ENCODE assay signal across 8 cellular contexts in genomic region chr12:45728625-45729232, GRCh38. TPM values are rescaled to one million over a fixed set of nuclear protein-coding genes. Genes with fewer than 3 reads are reported as not detected.
DNase-seq lines count a peak whose midpoint lies in the region; ATAC-seq and TF ChIP-seq lines count a peak whose summit lies in the region.

No MANE protein-coding gene starts in this region.

- TF ChIP-seq CTCF in NB4 (IDR thresholded peaks at IDR 0.05; ENCODE audit: low read depth, low read length) (peak; percentile 72), omental fat pad (IDR thresholded peaks at IDR 0.05) (peak in 2 of 3 donors; percentile 60 to 90), testis (IDR thresholded peaks at IDR 0.05) (peak; percentile 84 to 96 (median 94))

- H3K36me3 Mint-ChIP-seq in activated naive CD4-positive, alpha-beta T cell treated with anti-CD3 and anti-CD28 coated beads, Interleukin-2, amount 50 U/mL, for 24 hours: peaks cover 6% of the 10 kb centered on the region

- intact Hi-C loops in testis (cut with DNase I; ENCODE audit: low total_unique reads): no loop called here

- no peaks in the 10 kb centered on the region for H3K27me3 ChIP-seq in testis

- peak; percentile 52 for ATAC-seq in HG02588 (IDR thresholded peaks at IDR 0.05; ENCODE audit: unreplicated experiment)
- ATAC-seq in omental fat pad (ENCODE audit: low FRiP score): peak; percentile 84

- DNase-seq in NB4 (ENCODE audit: low read depth) (peak; percentile 99), SK-N-DZ (ENCODE audit: low spot score) (peak; percentile 96), glomerular visceral epithelial cell (ENCODE audit: extremely low spot score) (peak; percentile 96), omental fat pad (ENCODE audit: low spot score) (peak; percentile 77), testis (peak; percentile 97)

- H3K27me3 Mint-ChIP-seq in activated naive CD4-positive, alpha-beta T cell treated with anti-CD3 and anti-CD28 coated beads, Interleukin-2, amount 50 U/mL, for 24 hours: no peaks in the 10 kb centered on the region

- TF ChIP-seq POLR2A in GM10847 (IDR thresholded peaks at IDR 0.05; ENCODE audit: extremely low read depth, insufficient read length): peak; percentile 71
- TF ChIP-seq POLR2A in NB4 (IDR thresholded peaks at IDR 0.05; ENCODE audit: extremely low read depth, insufficient read length): peak; percentile 96
- peak; percentile 72 for TF ChIP-seq POLR2A in testis (IDR thresholded peaks at IDR 0.05)

- H3K9me3 ChIP-seq in testis: no peaks in the 10 kb centered on the region

- H3K27ac ChIP-seq in testis: peak overlapping the region; percentile 100

- H3K4me3 ChIP-seq in NB4 (ENCODE audit: low read depth, low read length) (peak overlapping the region; percentile 83), testis (peak overlapping the region; percentile 88 to 95)

- H3K9me3 Mint-ChIP-seq in activated naive CD4-positive, alpha-beta T cell treated with anti-CD3 and anti-CD28 coated beads, Interleukin-2, amount 50 U/mL, for 24 hours: no peaks in the 10 kb centered on the region

- H3K4me1 Mint-ChIP-seq in activated naive CD4-positive, alpha-beta T cell treated with anti-CD3 and anti-CD28 coated beads, Interleukin-2, amount 50 U/mL, for 24 hours: peaks cover 38% of the 10 kb centered on the region

- peak overlapping the region; percentile 100 for H3K27ac Mint-ChIP-seq in activated naive CD4-positive, alpha-beta T cell treated with anti-CD3 and anti-CD28 coated beads, Interleukin-2, amount 50 U/mL, for 24 hours

- WGBS in testis, 2 donors: 0 to 1% methylated on average over 19 to 62 of the region's 66 CpGs

- H3K36me3 ChIP-seq in testis (ENCODE audit: low read depth, missing control alignments): no peaks in the 10 kb centered on the region

- H3K4me1 ChIP-seq in testis: peaks cover 18% of the 10 kb centered on the region

- H3K4me3 Mint-ChIP-seq in activated naive CD4-positive, alpha-beta T cell treated with anti-CD3 and anti-CD28 coated beads, Interleukin-2, amount 50 U/mL, for 24 hours: peak overlapping the region; percentile 100

RNA-seq across cellular contexts. Expression of gene ARID2, which starts 0.8 kb away (rescaled TPM):
- polyA plus RNA-seq in SK-N-DZ (2014; cell fraction: cytosol; rRNA removed): 22.6 and 23.9 TPM in 2 replicates
- 23.7 and 33.6 TPM in 2 replicates for polyA plus RNA-seq in SK-N-DZ (2014; cell fraction: nucleus; rRNA removed)
- total RNA-seq in omental fat pad (10 to 100 TPM; 18.5 to 40.7 (median 27.3) TPM), testis (10 to 100 TPM; 72.4 to 82.2 TPM)
- 50.4 TPM for polyA plus RNA-seq in testis (ENCODE audit: insufficient read depth, low read depth, low replicate concordance)

Comparison
In these comparisons a context has a peak if more than half of its experiments do, and no peak if none do; other contexts are left out.
1. Peak in every context shown above with its lines: DNase-seq, ATAC-seq, H3K4me3 ChIP-seq and H3K27ac ChIP-seq.